Comparison of ENCODE assay signal across 28 cellular contexts in genomic region chr10:85831422-85831821, GRCh38.
"Had no signal": no experiment of that assay in that cellular context is flagged by ENCODE, and none has a peak within 500 bp of the region (broad histone marks: within the 10 kb centered on the region; RNA-seq: fewer than 3 reads in every experiment).

No MANE protein-coding gene starts in this region.

- FAIRE-seq: urothelium cell line had no signal

- H3K79me2 ChIP-seq: parathyroid adenoma had no signal

- H3K36me3 ChIP-seq: neural progenitor cell, ovary, spleen, stomach, thoracic aorta, thyroid gland, tibial nerve, upper lobe of left lung, vagina had no signal

- ATAC-seq: naive thymus-derived CD4-positive, alpha-beta T cell; natural killer cell; psoas muscle; right cardiac atrium; sciatic nerve; stimulated activated effector memory CD8-positive, alpha-beta T cell treated with anti-CD3 and anti-CD28 coated beads, Interleukin-12 subunit alpha, Interleukin-12 subunit beta, amount 100 ng/mL, for 72 hours; stimulated activated naive B cell treated with anti-CD40 and anti-IgM and Interleukin-4, amounts not matched to agents 10 μg/mL and 1 μg/mL and 100 μg/mL, for 72 hours had no signal

- H3K9me3 ChIP-seq: ovary, thoracic aorta, thyroid gland, vagina had no signal

- H2AFZ ChIP-seq: neural progenitor cell, parathyroid adenoma had no signal

- H3K9ac ChIP-seq: neural progenitor cell, parathyroid adenoma had no signal

- H3K27me3 ChIP-seq: neural progenitor cell, ovary, stomach, thyroid gland, tibial nerve, upper lobe of left lung, vagina had no signal

- H3K4me1 ChIP-seq: neural progenitor cell, parathyroid adenoma, psoas muscle, spleen, stomach, thyroid gland, tibial nerve, upper lobe of left lung, vagina had no signal

- H3K27ac ChIP-seq: neural progenitor cell, ovary, parathyroid adenoma, psoas muscle, skin epidermis, spleen, stomach, thoracic aorta, thyroid gland, tibial nerve, upper lobe of left lung, vagina had no signal

- H3K4me2 ChIP-seq: neural progenitor cell, smooth muscle cell had no signal

- H3K4me3 ChIP-seq: neural progenitor cell, ovary, psoas muscle, skin epidermis, smooth muscle cell, spleen, stomach, thoracic aorta, thyroid gland, tibial nerve, upper lobe of left lung, vagina had no signal

- DNase-seq: naive thymus-derived CD4-positive, alpha-beta T cell; natural killer cell; occipital lobe; ovary; posterior cingulate gyrus; psoas muscle; right cardiac atrium; spleen; stimulated activated CD4-positive, alpha-beta T cell treated with anti-CD3 and anti-CD28 coated beads, Interleukin-12 subunit alpha, Interleukin-12 subunit beta, amount 100 ng/mL, for 4 hours; stimulated activated CD4-positive, alpha-beta T cell treated with anti-CD3 and anti-CD28 coated beads, Interleukin-1b, Interleukin-23, amount 100 ng/mL, for 48 hours; stimulated activated CD4-positive, alpha-beta T cell treated with anti-CD3 and anti-CD28 coated beads, Interleukin-2, amount 100 ng/mL, for 48 hours; stimulated activated CD4-positive, alpha-beta T cell treated with anti-CD3 and anti-CD28 coated beads, Interleukin-4, amount 100 ng/mL, for 24 hours; stimulated activated naive B cell treated with anti-CD40 and anti-IgM and Interleukin-4, amounts not matched to agents 10 μg/mL and 1 μg/mL and 100 μg/mL, for 72 hours; stimulated activated naive CD4-positive, alpha-beta T cell treated with Interleukin-2 at 50 U/mL for 16 hours; stomach; thyroid gland; trophoblast cell; upper lobe of left lung had no signal
